30 cellular contexts compared by ENCODE assay signal in the genomic region with DNA sequence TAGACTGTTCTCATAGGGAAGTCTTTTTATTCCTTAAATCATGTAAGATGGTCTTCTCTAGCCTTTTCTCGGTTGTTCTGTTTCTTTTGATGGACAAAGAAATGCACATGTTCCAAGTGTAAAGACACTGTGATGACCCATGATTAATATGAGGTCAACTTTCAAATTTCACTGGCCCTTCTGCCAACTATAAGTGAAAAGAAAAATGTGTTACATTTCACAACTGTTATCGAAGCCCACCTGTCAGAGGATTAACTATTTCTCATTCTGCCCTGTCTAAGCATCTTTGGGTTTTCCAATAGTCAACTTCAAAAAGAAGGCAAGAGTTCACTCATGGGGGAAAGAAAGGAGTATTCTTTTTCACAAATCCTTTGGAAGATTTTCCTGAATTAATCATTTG. TPM values are rescaled to one million over a fixed set of nuclear protein-coding genes. Genes with fewer than 3 reads are reported as not detected.
"Had no signal": no experiment of that assay in that cellular context is flagged by ENCODE, and none has a peak within 500 bp of the region (broad histone marks: within the 10 kb centered on the region; RNA-seq: fewer than 3 reads in every experiment).

No MANE protein-coding gene starts in this region.

- H3K9me3 ChIP-seq: adrenal gland, body of pancreas, lower lobe of right lung, right lobe of liver, upper lobe of right lung had no signal

- H3K27ac ChIP-seq: adrenal gland, body of pancreas, cardiac muscle cell, lower lobe of right lung, right lobe of liver, upper lobe of right lung had no signal

- H3K27me3 ChIP-seq: adrenal gland, body of pancreas, cardiac muscle cell, right lobe of liver, upper lobe of right lung had no signal

- ATAC-seq: activated CD4-positive, alpha-beta T cell treated with anti-CD3 and anti-CD28 coated beads for 36 hours; activated CD8-positive, alpha-beta memory T cell treated with anti-CD3 and anti-CD28 coated beads, Interleukin-2, amount 10 ng/mL, durations not matched to agents 7 days and 5 days; activated CD8-positive, alpha-beta T cell treated with anti-CD3 and anti-CD28 coated beads, Interleukin-2, amount 10 ng/mL, durations not matched to agents 7 days and 5 days; body of pancreas; esophagus mucosa; lower lobe of right lung; naive thymus-derived CD8-positive, alpha-beta T cell; right lobe of liver; stimulated activated memory B cell treated with anti-CD40 and anti-IgM and Interleukin-4, amounts not matched to agents 10 μg/mL and 1 μg/mL and 100 μg/mL, for 72 hours; stimulated activated naive CD8-positive, alpha-beta T cell treated with anti-CD3 and anti-CD28 coated beads, Interleukin-15, amount 100 ng/mL, for 72 hours; upper lobe of right lung had no signal

- DNase-seq: activated CD4-positive, alpha-beta T cell treated with anti-CD3 and anti-CD28 coated beads for 36 hours; activated CD4-positive, CD25-positive, alpha-beta regulatory T cell; activated CD8-positive, alpha-beta memory T cell treated with anti-CD3 and anti-CD28 coated beads, Interleukin-2, amount 10 ng/mL, durations not matched to agents 7 days and 5 days; activated CD8-positive, alpha-beta T cell treated with anti-CD3 and anti-CD28 coated beads, Interleukin-2, amount 10 ng/mL, durations not matched to agents 7 days and 5 days; activated T-cell treated with anti-CD3 and anti-CD28 coated beads, Interleukin-2, amount 50 U/mL, for 48 hours; adrenal gland; aorta; body of pancreas; foreskin melanocyte; lower lobe of right lung; mesenchymal stem cell; naive thymus-derived CD8-positive, alpha-beta T cell; posterior cingulate gyrus; right lobe of liver; small intestine; stimulated activated CD4-positive, alpha-beta T cell treated with anti-CD3 and anti-CD28 coated beads, Interleukin-4, amount 100 ng/mL, for 4 hours; stimulated activated CD8-positive, alpha-beta memory T cell treated with anti-CD3 and anti-CD28 coated beads, Interleukin-4, amount 100 ng/mL, for 48 hours; stimulated activated naive CD8-positive, alpha-beta T cell treated with anti-CD3 and anti-CD28 coated beads, Interleukin-15, amount 100 ng/mL, for 72 hours; substantia nigra; T-helper 1 cell; upper lobe of right lung had no signal

- H3K4me3 ChIP-seq: adrenal gland, body of pancreas, cardiac muscle cell, lower lobe of right lung, right lobe of liver, upper lobe of right lung had no signal

RNA-seq across cellular contexts. Expression of a gene that starts 32.2 kb away (rescaled TPM):
- total RNA-seq: activated CD4-positive, alpha-beta T cell treated with anti-CD3 and anti-CD28 coated beads for 36 hours; activated CD8-positive, alpha-beta memory T cell treated with anti-CD3 and anti-CD28 coated beads, Interleukin-2, amount 10 ng/mL, durations not matched to agents 7 days and 5 days; activated CD8-positive, alpha-beta T cell treated with anti-CD3 and anti-CD28 coated beads, Interleukin-2, amount 10 ng/mL, durations not matched to agents 7 days and 5 days; activated T-helper 2 cell treated with anti-CD3 and anti-CD28 coated beads, Interferon-gamma antibody, Interleukin-2, Interleukin-4, amounts not matched to agents 10 μg/mL and 5 μg/mL and 100 μg/mL, durations not matched to agents 14 hours and 24 hours and 36 hours; adrenal gland; aorta; body of pancreas; cardiac muscle cell; endothelial cell of umbilical vein; esophagus mucosa; glomerular endothelial cell; lower lobe of right lung; naive thymus-derived CD8-positive, alpha-beta T cell; osteoblast; right lobe of liver; upper lobe of right lung had no signal
- polyA plus RNA-seq: adrenal gland, aorta, endothelial cell of umbilical vein, keratinocyte, small intestine, thymus had no signal
